ENCODE assay signal across 16 cellular contexts in the genomic region with DNA sequence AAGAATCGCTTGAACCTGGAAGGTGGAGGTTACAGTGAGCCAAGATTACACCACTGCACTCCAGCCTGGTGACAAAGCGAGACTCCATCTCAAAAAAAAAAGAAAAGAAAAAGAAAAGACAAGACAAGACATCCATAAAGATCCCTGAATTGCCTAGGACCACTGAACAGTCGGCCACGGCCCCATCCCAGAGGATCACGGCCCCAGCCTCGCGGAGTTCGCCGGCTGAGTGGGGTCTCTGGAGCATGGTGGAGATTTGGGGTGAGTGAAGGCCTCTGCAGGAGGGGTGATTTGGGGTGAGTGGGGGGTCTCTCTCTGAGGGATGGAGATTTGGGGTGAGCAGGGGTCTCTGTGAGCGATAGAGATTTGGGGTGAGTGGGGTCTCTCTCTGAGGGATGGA. TPM values are rescaled to one million over a fixed set of nuclear protein-coding genes. Genes with fewer than 3 reads are reported as not detected.
A peak's percentile ranks its signal among the peaks of the same experiment; 100 is the strongest.
DNase-seq lines count a peak whose midpoint lies in the region; ATAC-seq, FAIRE-seq and TF ChIP-seq lines count a peak whose summit lies in the region.
"Not testable (repeated sequence)": the region's sequence is repeated elsewhere in the genome, so short reads cannot be mapped to it uniquely, and the experiment has no call there.
"Had no signal": no experiment of that assay in that cellular context is flagged by ENCODE, and none has a peak within 500 bp of the region (broad histone marks: within the 10 kb centered on the region; RNA-seq: fewer than 3 reads in every experiment).

No MANE protein-coding gene starts in this region.

- not testable (repeated sequence) for H3K4me3 ChIP-seq in RWPE2 (ENCODE audit: severe bottlenecking); kidney (ENCODE audit: low read length in 2 of 2); neutrophil (ENCODE audit: low read depth in 1 of 2, low read length in 1 of 2)

- H3K36me3 ChIP-seq in RWPE2 (ENCODE audit: low read depth); kidney (ENCODE audit: control insufficient read depth in 1 of 2, insufficient read depth in 2 of 2, low read length in 2 of 2); neutrophil: not testable (repeated sequence)

- H3K27me3 Mint-ChIP-seq in activated CD4-positive, alpha-beta T cell treated with anti-CD3 and anti-CD28 coated beads, Interleukin-2, amount 10 ng/mL, durations not matched to agents 7 days and 5 days; activated naive CD4-positive, alpha-beta T cell treated with anti-CD3 and anti-CD28 coated beads, Interleukin-2, amount 50 U/mL, for 24 hours: not testable (repeated sequence)
- H3K27me3 Mint-ChIP-seq in dendritic cell treated with granulocyte-macrophage colony-stimulating factor and Interleukin-4, amounts not matched to agents 40 ng/mL and 50 ng/mL, for 4 days, result peaks cover 11% of the 10 kb centered on the region
- H3K27me3 Mint-ChIP-seq in stimulated activated memory B cell treated with anti-CD40 and anti-IgM and Interleukin-4, amounts not matched to agents 10 μg/mL and 1 μg/mL and 100 μg/mL, for 72 hours, result peaks cover 27% of the 10 kb centered on the region

- H3K9me3 Mint-ChIP-seq in activated CD4-positive, alpha-beta T cell treated with anti-CD3 and anti-CD28 coated beads, Interleukin-2, amount 10 ng/mL, durations not matched to agents 7 days and 5 days; activated naive CD4-positive, alpha-beta T cell treated with anti-CD3 and anti-CD28 coated beads, Interleukin-2, amount 50 U/mL, for 24 hours; dendritic cell treated with granulocyte-macrophage colony-stimulating factor and Interleukin-4, amounts not matched to agents 40 ng/mL and 50 ng/mL, for 4 days; stimulated activated memory B cell treated with anti-CD40 and anti-IgM and Interleukin-4, amounts not matched to agents 10 μg/mL and 1 μg/mL and 100 μg/mL, for 72 hours: not testable (repeated sequence)

- TF ChIP-seq CTCF in RWPE2 (IDR thresholded peaks at IDR 0.05; ENCODE audit: poor library complexity, severe bottlenecking); kidney (IDR thresholded peaks at IDR 0.05; ENCODE audit: borderline replicate concordance, extremely low read depth, insufficient read depth); neutrophil (IDR thresholded peaks at IDR 0.05): not testable (repeated sequence)

- FAIRE-seq in kidney (lab: Jason Lieb, UNC), result not testable (repeated sequence)

- not testable (repeated sequence) for H3K4me3 Mint-ChIP-seq in activated CD4-positive, alpha-beta T cell treated with anti-CD3 and anti-CD28 coated beads, Interleukin-2, amount 10 ng/mL, durations not matched to agents 7 days and 5 days; activated naive CD4-positive, alpha-beta T cell treated with anti-CD3 and anti-CD28 coated beads, Interleukin-2, amount 50 U/mL, for 24 hours; dendritic cell treated with granulocyte-macrophage colony-stimulating factor and Interleukin-4, amounts not matched to agents 40 ng/mL and 50 ng/mL, for 4 days; stimulated activated memory B cell treated with anti-CD40 and anti-IgM and Interleukin-4, amounts not matched to agents 10 μg/mL and 1 μg/mL and 100 μg/mL, for 72 hours

- CTCF ChIA-PET in activated CD4-positive, alpha-beta T cell treated with anti-CD3 and anti-CD28 coated beads, Interleukin-2, amount 10 ng/mL, durations not matched to agents 7 days and 5 days (lab: Charles Lee), result not testable (repeated sequence)

- not testable (repeated sequence) for H3K9me3 ChIP-seq in RWPE2 (ENCODE audit: severe bottlenecking); kidney (ENCODE audit: control insufficient read depth in 1 of 2, low read length in 2 of 2); neutrophil

- not testable (repeated sequence) for ATAC-seq in RWPE2 (ENCODE audit: low read depth); stimulated activated memory B cell treated with anti-CD40 and anti-IgM and Interleukin-4, amounts not matched to agents 10 μg/mL and 1 μg/mL and 100 μg/mL, for 72 hours

- H3K4me1 ChIP-seq in RWPE2 (ENCODE audit: insufficient read depth, poor library complexity, severe bottlenecking); kidney (ENCODE audit: control insufficient read depth in 1 of 2, insufficient read depth in 1 of 2, low read depth in 1 of 2, low read length in 2 of 2): not testable (repeated sequence)
- H3K4me1 ChIP-seq in neutrophil (ENCODE audit: control insufficient read depth in 1 of 2, insufficient read depth in 1 of 2, low read depth in 1 of 2, low read length in 1 of 2), result peaks cover 8 to 19% of the 10 kb centered on the region in 2 experiments

- peak overlapping the region; percentile 50 for H3K27ac Mint-ChIP-seq in activated CD4-positive, alpha-beta T cell treated with anti-CD3 and anti-CD28 coated beads, Interleukin-2, amount 10 ng/mL, durations not matched to agents 7 days and 5 days
- H3K27ac Mint-ChIP-seq in activated naive CD4-positive, alpha-beta T cell treated with anti-CD3 and anti-CD28 coated beads, Interleukin-2, amount 50 U/mL, for 24 hours, result peak overlapping the region; percentile 51
- peak overlapping the region; percentile 81 for H3K27ac Mint-ChIP-seq in dendritic cell treated with granulocyte-macrophage colony-stimulating factor and Interleukin-4, amounts not matched to agents 40 ng/mL and 50 ng/mL, for 4 days
- peak overlapping the region; percentile 59 for H3K27ac Mint-ChIP-seq in stimulated activated memory B cell treated with anti-CD40 and anti-IgM and Interleukin-4, amounts not matched to agents 10 μg/mL and 1 μg/mL and 100 μg/mL, for 72 hours

- H3K4me1 Mint-ChIP-seq in activated CD4-positive, alpha-beta T cell treated with anti-CD3 and anti-CD28 coated beads, Interleukin-2, amount 10 ng/mL, durations not matched to agents 7 days and 5 days, result peaks cover 24% of the 10 kb centered on the region
- H3K4me1 Mint-ChIP-seq in activated naive CD4-positive, alpha-beta T cell treated with anti-CD3 and anti-CD28 coated beads, Interleukin-2, amount 50 U/mL, for 24 hours, result peaks cover 19% of the 10 kb centered on the region
- peaks cover 47% of the 10 kb centered on the region for H3K4me1 Mint-ChIP-seq in dendritic cell treated with granulocyte-macrophage colony-stimulating factor and Interleukin-4, amounts not matched to agents 40 ng/mL and 50 ng/mL, for 4 days (ENCODE audit: low read depth)
- H3K4me1 Mint-ChIP-seq in stimulated activated memory B cell treated with anti-CD40 and anti-IgM and Interleukin-4, amounts not matched to agents 10 μg/mL and 1 μg/mL and 100 μg/mL, for 72 hours, result peaks cover 22% of the 10 kb centered on the region

- not testable (repeated sequence) for H3K27me3 ChIP-seq in RWPE2 (ENCODE audit: insufficient read depth, poor library complexity, severe bottlenecking); neutrophil

- intact Hi-C loops in dendritic cell treated with granulocyte-macrophage colony-stimulating factor and Interleukin-4, amounts not matched to agents 40 ng/mL and 50 ng/mL, for 4 days (cut with micrococcal nuclease); kidney (cut with DNase I): not testable (repeated sequence)

- not testable (repeated sequence) for H3K9ac ChIP-seq in kidney (ENCODE audit: low read length in 2 of 2)

- DNase-seq in RWPE2 (ENCODE audit: low spot score) (peak; percentile 39), kidney (peak; percentile 45)
- DNase-seq in activated CD4-positive, alpha-beta T cell treated with anti-CD3 and anti-CD28 coated beads, Interleukin-2, amount 10 ng/mL, durations not matched to agents 7 days and 5 days, result not testable (repeated sequence)

- POLR2A ChIA-PET in activated CD4-positive, alpha-beta T cell treated with anti-CD3 and anti-CD28 coated beads, Interleukin-2, amount 10 ng/mL, durations not matched to agents 7 days and 5 days (lab: Charles Lee), result not testable (repeated sequence)

- not testable (repeated sequence) for H3K36me3 Mint-ChIP-seq in activated CD4-positive, alpha-beta T cell treated with anti-CD3 and anti-CD28 coated beads, Interleukin-2, amount 10 ng/mL, durations not matched to agents 7 days and 5 days (ENCODE audit: low read depth); activated naive CD4-positive, alpha-beta T cell treated with anti-CD3 and anti-CD28 coated beads, Interleukin-2, amount 50 U/mL, for 24 hours; dendritic cell treated with granulocyte-macrophage colony-stimulating factor and Interleukin-4, amounts not matched to agents 40 ng/mL and 50 ng/mL, for 4 days (ENCODE audit: low read depth); stimulated activated memory B cell treated with anti-CD40 and anti-IgM and Interleukin-4, amounts not matched to agents 10 μg/mL and 1 μg/mL and 100 μg/mL, for 72 hours

- not testable (repeated sequence) for H3K27ac ChIP-seq in RWPE2 (ENCODE audit: poor library complexity, severe bottlenecking); kidney (ENCODE audit: low read depth in 2 of 2, low read length in 2 of 2)
- H3K27ac ChIP-seq in neutrophil, result peak overlapping the region; percentile 87

RNA-seq across cellular contexts. Expression of gene CSF2RA, which starts 28.1 kb away (rescaled TPM):
- total RNA-seq in activated CD4-positive, alpha-beta T cell treated with anti-CD3 and anti-CD28 coated beads, Interleukin-2, amount 10 ng/mL, durations not matched to agents 7 days and 5 days, result under 1 TPM in 1 of 2 experiments, not detected in 1; 0.25 TPM
- total RNA-seq in kidney, result 15.5 TPM
- polyA plus RNA-seq in kidney (ENCODE audit: insufficient read depth, low read depth, low replicate concordance), result 1.9 TPM
- total RNA-seq: A673; CD4-positive, CD25-positive, alpha-beta regulatory T cell; CD8-positive, alpha-beta T cell; GM23248 had no signal
- polyA plus RNA-seq: CD4-positive, CD25-positive, alpha-beta regulatory T cell; GM23248 had no signal

RNA-seq across cellular contexts. Expression of gene CRLF2, which starts 28.1 kb away (rescaled TPM):
- total RNA-seq in activated CD4-positive, alpha-beta T cell treated with anti-CD3 and anti-CD28 coated beads, Interleukin-2, amount 10 ng/mL, durations not matched to agents 7 days and 5 days, result 1 to 10 TPM; 3.4 to 4.5 TPM
- total RNA-seq in kidney, result 1.6 TPM
- polyA plus RNA-seq in kidney (ENCODE audit: insufficient read depth, low read depth, low replicate concordance), result not detected
- total RNA-seq: A172; A673; Caco-2; CD8-positive, alpha-beta T cell; GM23248; H1; H7 had no signal
- polyA plus RNA-seq: BJ, GM23248 had no signal

Comparison
In these comparisons a context has a peak if more than half of its experiments do, and no peak if none do; other contexts are left out.
1. RNA of gene CSF2RA, which starts 28.1 kb away (total RNA-seq): 15.5 TPM in kidney (single experiment); 0.25 TPM in activated CD4-positive, alpha-beta T cell treated with anti-CD3 and anti-CD28 coated beads, Interleukin-2, amount 10 ng/mL, durations not matched to agents 7 days and 5 days; every median in the first group is over 10 times any median in the second.
2. Peak in every context shown above with its lines, with median percentiles within 50 percentile points of each other: H3K27ac Mint-ChIP-seq.